23 cellular contexts compared by ENCODE assay signal in the genomic region with DNA sequence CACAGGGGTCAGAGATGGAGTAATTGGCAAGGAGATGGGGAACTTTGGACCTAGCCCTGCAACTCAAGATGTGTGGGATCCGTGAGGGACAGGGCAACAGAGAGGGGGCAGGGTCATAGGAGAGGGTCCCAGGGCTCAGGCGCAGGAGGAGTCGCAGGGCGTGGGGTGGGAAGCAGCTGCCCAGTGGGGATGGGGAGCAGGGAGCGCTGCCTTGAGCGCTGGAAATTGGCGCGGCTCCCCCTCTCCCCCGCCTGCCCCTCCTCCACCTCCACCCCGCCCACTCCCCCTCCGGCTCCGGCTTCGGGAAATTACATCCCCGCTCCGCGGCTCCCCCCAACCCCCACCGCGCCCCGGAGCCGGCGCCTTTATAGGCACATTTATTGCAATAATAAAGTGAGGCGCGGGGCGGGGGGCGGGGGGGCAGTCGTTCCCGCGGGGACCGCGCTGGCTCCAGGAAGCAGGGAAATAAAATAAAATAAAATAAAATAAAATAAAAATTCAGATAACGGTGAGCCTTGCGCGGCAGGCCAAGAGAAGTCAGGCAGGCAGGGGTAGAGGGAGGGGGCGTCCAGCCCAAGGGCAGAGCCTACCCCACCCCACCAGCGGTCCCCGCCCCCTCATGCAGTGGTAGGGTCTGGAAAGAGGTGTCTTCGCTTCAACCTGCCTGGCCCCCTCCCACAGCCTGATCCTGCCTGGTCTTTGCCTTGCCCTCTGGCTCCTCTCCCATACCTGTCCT.
DNase-seq lines count a peak whose midpoint lies in the region; ATAC-seq lines count a peak whose summit lies in the region.
"Had no signal": no experiment of that assay in that cellular context is flagged by ENCODE, and none has a peak within 500 bp of the region (broad histone marks: within the 10 kb centered on the region; RNA-seq: fewer than 3 reads in every experiment).

No MANE protein-coding gene starts in this region.

- no peak overlapping the region for H3K9ac ChIP-seq in HUES48 (ENCODE audit: low read depth, low read length)
- no peak overlapping the region for H3K9ac ChIP-seq in SK-N-MC (ENCODE audit: insufficient read length)
- H3K9ac ChIP-seq in iPS-18a (ENCODE audit: low read length), result no peak overlapping the region

- H3K27me3 ChIP-seq in HUES48 (ENCODE audit: control insufficient read depth, insufficient read depth, low read length), result peaks cover 98% of the 10 kb centered on the region
- H3K27me3 ChIP-seq in iPS-18a (ENCODE audit: control insufficient read depth, insufficient read depth, low read length), result peaks cover 99% of the 10 kb centered on the region

- H3K9me3 ChIP-seq in HUES48 (ENCODE audit: control insufficient read depth, insufficient read depth, low read length) (no peaks in the 10 kb centered on the region), SK-N-MC (ENCODE audit: low read depth, low read length) (no peaks in the 10 kb centered on the region), iPS-18a (ENCODE audit: control insufficient read depth, low read depth, low read length) (peaks cover 4% of the 10 kb centered on the region)
- H3K9me3 ChIP-seq: thoracic aorta had no signal

- no peak for ATAC-seq in GM21619 (IDR thresholded peaks at IDR 0.05; ENCODE audit: unreplicated experiment)
- ATAC-seq: CD8-positive, alpha-beta T cell; left ventricle myocardium superior had no signal

- no peak overlapping the region for H3K27ac ChIP-seq in HUES48 (ENCODE audit: low read depth, low read length)
- no peak overlapping the region for H3K27ac ChIP-seq in SK-N-MC
- H3K27ac ChIP-seq in iPS-18a (ENCODE audit: low read length), result no peak overlapping the region
- H3K27ac ChIP-seq: cardiac muscle cell, thoracic aorta had no signal

- H3K4me3 ChIP-seq in HUES48 (ENCODE audit: low read depth, low read length) (0 out of 2 replicates have a peak overlapping the region, but pooled peaks have one; percentile 17), SK-N-MC (peak overlapping the region; percentile 80), iPS-18a (ENCODE audit: low read length) (peak overlapping the region; percentile 9)
- H3K4me3 ChIP-seq: cardiac muscle cell, thoracic aorta had no signal

- DNase-seq in SK-N-MC (ENCODE audit: low read depth, low spot score), result no peak
- DNase-seq in retina, result peak; percentile 17
- DNase-seq in NAMALWA (ENCODE audit: low spot score), result no peak
- DNase-seq in CD1c-positive myeloid dendritic cell (ENCODE audit: extremely low spot score), result no peak
- DNase-seq: activated CD4-positive, alpha-beta memory T cell treated with anti-CD3 and anti-CD28 coated beads, Interleukin-2, amount 10 ng/mL, durations not matched to agents 7 days and 5 days; activated T-cell treated with anti-CD3 and anti-CD28 coated beads for 4 hours; amygdala; CD8-positive, alpha-beta T cell; dermis blood vessel endothelial cell; DMS79; immature natural killer cell; left ventricle myocardium superior; NCI-H1105; NCI-H2081 treated with DMSO at 0.1 percent for 48 hours; NCI-H510A treated with DMSO at 0.1 percent for 48 hours; stimulated activated CD4-positive, alpha-beta T cell treated with anti-CD3 and anti-CD28 coated beads, Interleukin-2, amount 100 ng/mL, for 48 hours; stimulated activated naive CD4-positive, alpha-beta T cell treated with Interleukin-2 at 50 U/mL for 16 hours; SW 1271 had no signal

- H3K36me3 ChIP-seq in HUES48 (ENCODE audit: control insufficient read depth, insufficient read depth, low read length), result no peaks in the 10 kb centered on the region
- no peaks in the 10 kb centered on the region for H3K36me3 ChIP-seq in SK-N-MC (ENCODE audit: insufficient read depth, low read length)
- H3K36me3 ChIP-seq in iPS-18a (ENCODE audit: control insufficient read depth, low read depth, low read length), result no peaks in the 10 kb centered on the region
- H3K36me3 ChIP-seq: cardiac muscle cell, thoracic aorta had no signal

- H3K4me1 ChIP-seq in HUES48 (ENCODE audit: control insufficient read depth, insufficient read depth, low read length), result peaks cover 33% of the 10 kb centered on the region
- H3K4me1 ChIP-seq in iPS-18a (ENCODE audit: control insufficient read depth, low read depth, low read length), result peaks cover 19% of the 10 kb centered on the region

Comparison
In these comparisons a context has a peak if more than half of its experiments do, and no peak if none do; other contexts are left out.
1. H3K4me3 ChIP-seq: peak in every context shown above with its lines; median percentile 80 in SK-N-MC; 17 in HUES48; 9 in iPS-18a.